13 cellular contexts compared by ENCODE assay signal in genomic region chr1:161388639-161389038, GRCh38. TPM values are rescaled to one million over a fixed set of nuclear protein-coding genes. Genes with fewer than 3 reads are reported as not detected.
A peak's percentile ranks its signal among the peaks of the same experiment; 100 is the strongest.
DNase-seq lines count a peak whose midpoint lies in the region; ATAC-seq, FAIRE-seq and TF ChIP-seq lines count a peak whose summit lies in the region.
"Had no signal": no experiment of that assay in that cellular context is flagged by ENCODE, and none has a peak within 500 bp of the region (broad histone marks: within the 10 kb centered on the region; RNA-seq: fewer than 3 reads in every experiment).

No MANE protein-coding gene starts in this region.

- H3K9me3 Mint-ChIP-seq in effector memory CD8-positive, alpha-beta T cell = no peaks in the 10 kb centered on the region
- H3K9me3 Mint-ChIP-seq in progenitor cell of endocrine pancreas (ENCODE audit: low read depth) = no peaks in the 10 kb centered on the region

- no peaks in the 10 kb centered on the region for H3F3A ChIP-seq in OCI-LY1 (ENCODE audit: insufficient read depth, low read length)

- H3K27ac Mint-ChIP-seq in effector memory CD8-positive, alpha-beta T cell = peak overlapping the region; percentile 93
- peak overlapping the region; percentile 98 for H3K27ac Mint-ChIP-seq in progenitor cell of endocrine pancreas

- H2AFZ ChIP-seq in OCI-LY1 (ENCODE audit: low read length) = no peak overlapping the region

- peaks cover 6% of the 10 kb centered on the region for H3K36me3 Mint-ChIP-seq in effector memory CD8-positive, alpha-beta T cell (ENCODE audit: insufficient read depth)
- no peaks in the 10 kb centered on the region for H3K36me3 Mint-ChIP-seq in progenitor cell of endocrine pancreas (ENCODE audit: insufficient read depth)

- intact Hi-C loops in left lung (cut with DNase I) = loop anchor here in 1 of 2 donors (10.0 kb wide), 1 partner anchor 164 kb away; the partner anchor contains the start of genes APOA2 and TOMM40L

- peaks cover 18% of the 10 kb centered on the region for H3K4me1 ChIP-seq in OCI-LY1 (ENCODE audit: insufficient read depth, low read length, severe bottlenecking)
- H3K4me1 ChIP-seq in left lung = peaks cover 3 to 20% of the 10 kb centered on the region in 2 donors

- peaks cover 0 to 7% of the 10 kb centered on the region in 2 donors for H3K27me3 Mint-ChIP-seq in effector memory CD8-positive, alpha-beta T cell
- peaks cover 18% of the 10 kb centered on the region for H3K27me3 Mint-ChIP-seq in progenitor cell of endocrine pancreas

- FAIRE-seq in GM12891 (lab: Jason Lieb, UNC) = no peak
- FAIRE-seq: GM12892, small intestine had no signal

- H3K36me3 ChIP-seq in OCI-LY1 (ENCODE audit: insufficient read depth, low read length) (no peaks in the 10 kb centered on the region), left lung (no peaks in the 10 kb centered on the region)

- no peaks in the 10 kb centered on the region for H3K9me2 ChIP-seq in OCI-LY1 (ENCODE audit: low read depth, low read length)

- no peak for ATAC-seq in effector memory CD8-positive, alpha-beta T cell (replicated peaks)
- ATAC-seq in left lung = no peak
- ATAC-seq: Right ventricle myocardium inferior had no signal

- no peak for DNase-seq in GM12864 (ENCODE audit: low read depth)
- no peak for DNase-seq in effector memory CD8-positive, alpha-beta T cell
- DNase-seq in progenitor cell of endocrine pancreas (ENCODE audit: low spot score, unreplicated experiment) = no peak
- no peak for DNase-seq in left lung
- no peak for DNase-seq in GM12891 (ENCODE audit: insufficient read length, low spot score)
- DNase-seq in retina = no peak
- DNase-seq: amniotic stem cell, midbrain, NCI-H2171 treated with DMSO at 0.1 percent for 48 hours, small intestine had no signal

- peaks cover 8 to 13% of the 10 kb centered on the region in 2 donors for H3K4me1 Mint-ChIP-seq in effector memory CD8-positive, alpha-beta T cell (ENCODE audit: low read depth in 2 of 2)
- no peaks in the 10 kb centered on the region for H3K4me1 Mint-ChIP-seq in progenitor cell of endocrine pancreas (ENCODE audit: low read depth)

- TF ChIP-seq CTCF in GM12864 (IDR thresholded peaks at IDR 0.05; ENCODE audit: low read depth, low read length, missing control alignments) = peak; percentile 9
- peak; percentile 13; the same call in 1 of the 2 replicates for TF ChIP-seq CTCF in OCI-LY1 (IDR thresholded peaks at IDR 0.05; ENCODE audit: low read length)
- TF ChIP-seq CTCF in progenitor cell of endocrine pancreas (IDR thresholded peaks at IDR 0.05; ENCODE audit: unreplicated experiment) = no peak
- no peak for TF ChIP-seq CTCF in left lung (IDR thresholded peaks at IDR 0.05)

- no peak overlapping the region for H3K4me3 ChIP-seq in GM12864 (ENCODE audit: low read depth, low read length)
- no peak overlapping the region for H3K4me3 ChIP-seq in OCI-LY1 (ENCODE audit: low read depth, low read length, poor library complexity, severe bottlenecking)
- H3K4me3 ChIP-seq in left lung = no peak overlapping the region

- no peaks in the 10 kb centered on the region for H3K79me2 ChIP-seq in OCI-LY1 (ENCODE audit: insufficient read depth, low read length)

- no peak overlapping the region for H3K9ac ChIP-seq in OCI-LY1 (ENCODE audit: low read length)

- H3K27ac ChIP-seq in OCI-LY1 (ENCODE audit: low read depth, low read length, poor library complexity, severe bottlenecking) (no peak overlapping the region), left lung (peak overlapping the region in 1 of 2 donors; percentile 98)

- H3K9me3 ChIP-seq in OCI-LY1 (ENCODE audit: low read length) (no peaks in the 10 kb centered on the region), left lung (no peaks in the 10 kb centered on the region)

- H4K20me1 ChIP-seq in OCI-LY1 (ENCODE audit: insufficient read depth, low read length) = no peaks in the 10 kb centered on the region

- H3K4me3 Mint-ChIP-seq in effector memory CD8-positive, alpha-beta T cell = peak overlapping the region; percentile 82 to 87
- H3K4me3 Mint-ChIP-seq in progenitor cell of endocrine pancreas (ENCODE audit: low read depth) = peak overlapping the region; percentile 89

- H3K27me3 ChIP-seq in OCI-LY1 (ENCODE audit: insufficient read depth, low read length) (no peaks in the 10 kb centered on the region), left lung (no peaks in the 10 kb centered on the region)

- H3K4me2 ChIP-seq in OCI-LY1 (ENCODE audit: low read length) = peak overlapping the region; percentile 79; the same call in 1 of the 2 replicates

- no peak for TF ChIP-seq POLR2A in GM12891 (IDR thresholded peaks at IDR 0.05; ENCODE audit: low read depth, low read length)

TF ChIP-seq in GM12891, 5 proteins besides CTCF, POLR2A, EP300 and RAD21:
- TF ChIP-seq PAX5 (IDR thresholded peaks at IDR 0.05; ENCODE audit: insufficient read depth, low read length, severe bottlenecking) = no peak
- TF ChIP-seq TAF1 (IDR thresholded peaks at IDR 0.05; ENCODE audit: low read depth, low read length) = no peak
- TF ChIP-seq SPI1 (IDR thresholded peaks at IDR 0.05; ENCODE audit: low read depth, low read length) = no peak
- no peak for TF ChIP-seq POU2F2 (IDR thresholded peaks at IDR 0.05; ENCODE audit: low read depth, low read length)
- no peak for TF ChIP-seq POLR2AphosphoS5 (IDR thresholded peaks at IDR 0.05; ENCODE audit: low read depth, low read length)

RNA-seq across cellular contexts. Expression of gene CFAP126, which starts 21.0 kb away (rescaled TPM):
- total RNA-seq in progenitor cell of endocrine pancreas (0.65 and 1.4 TPM in 2 replicates), left lung (1 to 10 TPM in 1 of 2 donors, not detected in 1; 5.8 TPM)
- not detected for polyA plus RNA-seq in GM12891 (2012; ENCODE audit: low read depth, missing spikeins)
- total RNA-seq: Right ventricle myocardium inferior had no signal
- polyA plus RNA-seq: small intestine had no signal

Comparison
In these comparisons a context has a peak if more than half of its experiments do, and no peak if none do; other contexts are left out.
1. CTCF ChIP-seq: peak in GM12864 (single experiment) and OCI-LY1 (single experiment); none in progenitor cell of endocrine pancreas (single experiment) and left lung (0 of 2).